ENCODE assay signal across 8 cellular contexts in genomic region chr7:150753826-150754603, GRCh38. TPM values are rescaled to one million over a fixed set of nuclear protein-coding genes. Genes with fewer than 3 reads are reported as not detected.
DNase-seq lines count a peak whose midpoint lies in the region; ATAC-seq and TF ChIP-seq lines count a peak whose summit lies in the region.

No MANE protein-coding gene starts in this region.

- TF ChIP-seq CTCF in AG10803 (conservative IDR thresholded peaks at IDR 0.05; ENCODE audit: low read length), result 0 out of 2 replicates have a peak, but pooled peaks have one; percentile 24
- TF ChIP-seq CTCF in dorsolateral prefrontal cortex (IDR thresholded peaks at IDR 0.05 in 54 of 56, conservative IDR thresholded peaks at IDR 0.05 in 2 of 56; ENCODE audit: low read depth in 1 of 56, partially characterized antibody in 56 of 56), result peak in 35 of 56 donors; percentile 13 to 50 (median 30)

- DNase-seq in AG10803 (ENCODE audit: low read depth) (no peak), NCI-H2227 (lab: John Stamatoyannopoulos, UW; ENCODE audit: unreplicated experiment) (peak; percentile 38), dorsolateral prefrontal cortex (no peak), superior temporal gyrus (ENCODE audit: extremely low spot score) (no peak), hippocampal formation (lab: John Stamatoyannopoulos, UW) (no peak)
- no peak for DNase-seq in stimulated activated naive B cell treated with anti-CD40 and anti-IgM and Interleukin-4, amounts not matched to agents 10 μg/mL and 1 μg/mL and 100 μg/mL, for 72 hours

- no peaks in the 10 kb centered on the region for H3K36me3 Mint-ChIP-seq in stimulated activated naive B cell treated with anti-CD40 and anti-IgM and Interleukin-4, amounts not matched to agents 10 μg/mL and 1 μg/mL and 100 μg/mL, for 72 hours

- H3K9me3 Mint-ChIP-seq in stimulated activated naive B cell treated with anti-CD40 and anti-IgM and Interleukin-4, amounts not matched to agents 10 μg/mL and 1 μg/mL and 100 μg/mL, for 72 hours, result no peaks in the 10 kb centered on the region

- peaks cover 0 to 8% (median 0%) of the 10 kb centered on the region in 45 donors for H3K27me3 ChIP-seq in dorsolateral prefrontal cortex

- peak; percentile 45 for ATAC-seq in GM18502 (IDR thresholded peaks at IDR 0.05; ENCODE audit: poor library complexity, unreplicated experiment)
- peak; percentile 68 to 78 for ATAC-seq in stimulated activated naive B cell treated with anti-CD40 and anti-IgM and Interleukin-4, amounts not matched to agents 10 μg/mL and 1 μg/mL and 100 μg/mL, for 72 hours (replicated peaks)
- ATAC-seq in HG02623 (IDR thresholded peaks at IDR 0.05; ENCODE audit: unreplicated experiment), result no peak

- no peak overlapping the region for H3K4me3 Mint-ChIP-seq in stimulated activated naive B cell treated with anti-CD40 and anti-IgM and Interleukin-4, amounts not matched to agents 10 μg/mL and 1 μg/mL and 100 μg/mL, for 72 hours

- peaks cover 12% of the 10 kb centered on the region in 2 donors for H3K27me3 Mint-ChIP-seq in stimulated activated naive B cell treated with anti-CD40 and anti-IgM and Interleukin-4, amounts not matched to agents 10 μg/mL and 1 μg/mL and 100 μg/mL, for 72 hours

- H3K27ac ChIP-seq in dorsolateral prefrontal cortex, result peak overlapping the region in 4 of 59 donors; percentile 7 to 54 (median 24)

- intact Hi-C loops in dorsolateral prefrontal cortex (cut with DNase I), result no loop called here

- peaks cover 6 to 18% of the 10 kb centered on the region in 2 donors for H3K4me1 Mint-ChIP-seq in stimulated activated naive B cell treated with anti-CD40 and anti-IgM and Interleukin-4, amounts not matched to agents 10 μg/mL and 1 μg/mL and 100 μg/mL, for 72 hours

- no peak overlapping the region for H3K27ac Mint-ChIP-seq in stimulated activated naive B cell treated with anti-CD40 and anti-IgM and Interleukin-4, amounts not matched to agents 10 μg/mL and 1 μg/mL and 100 μg/mL, for 72 hours

- H3K4me3 ChIP-seq in AG10803 (ENCODE audit: low read length), result no peak overlapping the region
- no peak overlapping the region for H3K4me3 ChIP-seq in dorsolateral prefrontal cortex

RNA-seq across cellular contexts. Expression of gene GIMAP5, which starts 16.8 kb away (rescaled TPM):
- 10 to 100 TPM in 27 of 120 experiments, 1 to 10 TPM in 93; 2.5 to 28.1 (median 7.3) TPM for total RNA-seq in dorsolateral prefrontal cortex

RNA-seq across cellular contexts. Expression of gene GIMAP1, which starts 37.6 kb away (rescaled TPM):
- total RNA-seq in dorsolateral prefrontal cortex, result 1 to 10 TPM in 102 of 120 experiments, under 1 TPM in 18; 0.46 to 4.7 (median 1.6) TPM

RNA-seq across cellular contexts. Expression of gene TMEM176B, which starts 46.1 kb away (rescaled TPM):
- total RNA-seq in dorsolateral prefrontal cortex, result 10 to 100 TPM in 119 of 120 experiments, 1 to 10 TPM in 1; 8.7 to 61.1 (median 22.7) TPM

RNA-seq across cellular contexts. Expression of gene TMEM176A, which starts 46.6 kb away (rescaled TPM):
- total RNA-seq in dorsolateral prefrontal cortex, result 10 to 100 TPM in 114 of 120 experiments, 1 to 10 TPM in 6; 8.9 to 42.5 (median 18.8) TPM
